In the genomic region with DNA sequence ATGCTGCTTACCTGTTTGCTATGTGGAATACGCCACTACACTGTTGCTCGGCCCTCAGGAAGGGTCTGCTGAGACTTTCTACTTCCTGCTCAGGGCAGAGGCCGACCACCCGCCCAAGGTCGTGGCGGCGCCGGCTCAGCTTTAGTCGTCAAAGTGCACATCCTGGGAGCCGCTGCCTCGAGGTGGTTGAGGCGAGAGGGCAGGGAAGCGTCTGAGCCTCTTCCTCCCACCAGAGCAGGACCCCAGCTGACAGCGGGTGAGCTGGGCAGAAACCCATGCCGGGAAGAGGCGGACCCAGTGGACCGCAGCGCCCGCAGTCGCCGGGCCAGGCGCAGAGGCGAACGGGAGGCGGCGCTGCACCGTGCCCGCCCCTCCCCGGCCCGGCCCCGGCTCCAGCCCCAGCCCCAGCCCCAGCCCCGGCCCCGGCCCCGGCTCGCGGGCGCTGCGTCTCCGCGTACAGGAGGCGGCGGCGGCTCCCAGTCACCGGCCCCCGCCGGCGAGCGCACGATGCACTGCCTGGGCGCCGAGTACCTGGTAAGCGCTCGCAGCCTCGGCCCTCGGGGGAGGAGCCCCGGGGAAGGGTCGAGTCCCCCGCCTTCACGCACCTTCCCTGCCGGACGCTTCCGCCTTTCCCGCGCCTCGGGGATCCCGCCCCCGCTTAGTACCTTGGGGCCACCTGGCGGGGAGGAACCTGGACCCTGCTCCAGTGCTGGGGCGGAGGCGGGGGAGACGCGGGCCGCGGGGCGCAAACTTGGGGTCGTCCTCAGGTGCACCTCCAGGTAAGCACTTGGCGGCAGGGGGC, we compare ENCODE assay signal across 8 cellular contexts. TPM values are rescaled to one million over a fixed set of nuclear protein-coding genes. Genes with fewer than 3 reads are reported as not detected.
DNase-seq lines count a peak whose midpoint lies in the region; ATAC-seq and TF ChIP-seq lines count a peak whose summit lies in the region.

A gene with protein sequence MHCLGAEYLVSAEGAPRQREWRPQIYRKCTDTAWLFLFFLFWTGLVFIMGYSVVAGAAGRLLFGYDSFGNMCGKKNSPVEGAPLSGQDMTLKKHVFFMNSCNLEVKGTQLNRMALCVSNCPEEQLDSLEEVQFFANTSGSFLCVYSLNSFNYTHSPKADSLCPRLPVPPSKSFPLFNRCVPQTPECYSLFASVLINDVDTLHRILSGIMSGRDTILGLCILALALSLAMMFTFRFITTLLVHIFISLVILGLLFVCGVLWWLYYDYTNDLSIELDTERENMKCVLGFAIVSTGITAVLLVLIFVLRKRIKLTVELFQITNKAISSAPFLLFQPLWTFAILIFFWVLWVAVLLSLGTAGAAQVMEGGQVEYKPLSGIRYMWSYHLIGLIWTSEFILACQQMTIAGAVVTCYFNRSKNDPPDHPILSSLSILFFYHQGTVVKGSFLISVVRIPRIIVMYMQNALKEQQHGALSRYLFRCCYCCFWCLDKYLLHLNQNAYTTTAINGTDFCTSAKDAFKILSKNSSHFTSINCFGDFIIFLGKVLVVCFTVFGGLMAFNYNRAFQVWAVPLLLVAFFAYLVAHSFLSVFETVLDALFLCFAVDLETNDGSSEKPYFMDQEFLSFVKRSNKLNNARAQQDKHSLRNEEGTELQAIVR (plus strand): TSS at position 413 of the 802 bp plus-strand sequence. CDS start 95 bp downstream, at position 508.

- in situ Hi-C loops in brain microvascular endothelial cell (cut with HindIII; ENCODE audit: low pct_ligation_motif_present, low sequenced_read_pairs) = no loop called here

- H3K4me1 Mint-ChIP-seq in immature natural killer cell = peaks cover 0 to 6% of the 10 kb centered on the region in 2 donors

- peak within 1 kb of the TSS; percentile 47 to 70 (median 63) for H3K4me3 Mint-ChIP-seq in immature natural killer cell

- H3K4me3 ChIP-seq in AG04449 (ENCODE audit: low read depth, low read length) (peak within 1 kb of the TSS; percentile 61), brain microvascular endothelial cell (ENCODE audit: low read depth, low read length) (peak within 1 kb of the TSS; percentile 64), skin epidermis (peak within 1 kb of the TSS; percentile 43 to 69 (median 55))

- H3K27ac ChIP-seq in brain microvascular endothelial cell (no peak within 1 kb of the TSS), skin epidermis (peak within 1 kb of the TSS in 14 of 21 experiments; percentile 18 to 80 (median 55))

- no peak within 1 kb of the TSS for H3K27ac Mint-ChIP-seq in immature natural killer cell

- TF ChIP-seq CTCF in AG04449 (IDR thresholded peaks at IDR 0.05; ENCODE audit: insufficient read depth, low read length, missing control alignments) = peak; percentile 26
- TF ChIP-seq CTCF in brain microvascular endothelial cell (IDR thresholded peaks at IDR 0.05; ENCODE audit: low read depth, low read length, missing control alignments) = peak; percentile 31

- peaks cover 10 to 28% (median 17%) of the 10 kb centered on the region in 3 donors for H3K27me3 Mint-ChIP-seq in immature natural killer cell (ENCODE audit: low read depth in 3 of 3)

- ATAC-seq in GM18498 (IDR thresholded peaks at IDR 0.05; ENCODE audit: unreplicated experiment) = peak; percentile 69
- ATAC-seq in GM21423 (IDR thresholded peaks at IDR 0.05; ENCODE audit: unreplicated experiment) = no peak

- H3K9me3 Mint-ChIP-seq in immature natural killer cell = no peaks in the 10 kb centered on the region

- DNase-seq in AG04449 (ENCODE audit: low read depth, low spot score) (no peak), NCI-H774 (lab: John Stamatoyannopoulos, UW) (peak; percentile 49), brain microvascular endothelial cell (no peak), immature natural killer cell (peak; percentile 15 to 31 (median 22))
- no peak for DNase-seq in effector CD4-positive, alpha-beta T cell

- POLR2A ChIA-PET in AG04449 (lab: Yijun Ruan, JAX) = no interaction called here

- no peaks in the 10 kb centered on the region for H3K36me3 ChIP-seq in brain microvascular endothelial cell (replicated peaks)

- no peaks in the 10 kb centered on the region for H3K36me3 Mint-ChIP-seq in immature natural killer cell

- CTCF ChIA-PET in AG04449 (lab: Yijun Ruan, JAX) = interaction anchor here (0.7 to 1.3 kb wide), 7 partner anchors 13 to 230 kb away, joined by 3 to 4 read pairs (median 3); no protein-coding TSS in a partner anchor

- no peaks in the 10 kb centered on the region for H3K27me3 ChIP-seq in brain microvascular endothelial cell (replicated peaks)

RNA-seq across cellular contexts. Expression of the gene that starts here (rescaled TPM):
- not detected for polyA plus RNA-seq in immature natural killer cell

Comparison
In these comparisons a context has a peak if more than half of its experiments do, and no peak if none do; other contexts are left out.
1. Peak in DNase-seq in immature natural killer cell; RNA of the gene not detected or under 1 TPM.